8 cellular contexts compared by ENCODE assay signal in genomic region chr16:2473425-2473926, GRCh38. TPM values are rescaled to one million over a fixed set of nuclear protein-coding genes. Genes with fewer than 3 reads are reported as not detected.
A peak's percentile ranks its signal among the peaks of the same experiment; 100 is the strongest.
DNase-seq lines count a peak whose midpoint lies in the region; ATAC-seq, FAIRE-seq and TF ChIP-seq lines count a peak whose summit lies in the region.

No MANE protein-coding gene starts in this region.

- intact Hi-C loops in upper lobe of right lung (cut with DNase I) = no loop called here

- peaks cover 24% of the 10 kb centered on the region for H3K4me1 Mint-ChIP-seq in T-helper 17 cell

- peak in 1 of 2 experiments; percentile 0; a peak in 1 of 6 replicates for ATAC-seq in A549
- ATAC-seq in T-helper 17 cell = peak; percentile 22
- ATAC-seq in upper lobe of right lung = no peak
- ATAC-seq in HG03442 (IDR thresholded peaks at IDR 0.05; ENCODE audit: unreplicated experiment) = no peak
- no peak for ATAC-seq in GM18867 (IDR thresholded peaks at IDR 0.05; ENCODE audit: unreplicated experiment)
- no peak for ATAC-seq in HG03342 (IDR thresholded peaks at IDR 0.05; ENCODE audit: unreplicated experiment)

- H3K27me3 Mint-ChIP-seq in T-helper 17 cell = peaks cover 19% of the 10 kb centered on the region

- H3K27me3 ChIP-seq in upper lobe of right lung = peaks cover 40% of the 10 kb centered on the region

- H3K4me3 ChIP-seq in A549 = peak overlapping the region; percentile 98
- peak overlapping the region; percentile 11; the same call in 1 of the 2 replicates for H3K4me3 ChIP-seq in GM08714 (ENCODE audit: low read length)
- peak overlapping the region; percentile 35 for H3K4me3 ChIP-seq in fibroblast of villous mesenchyme (ENCODE audit: low read depth, low read length)
- H3K4me3 ChIP-seq in upper lobe of right lung = peak overlapping the region; percentile 37

- peak overlapping the region; percentile 80 for H3K4me3 Mint-ChIP-seq in T-helper 17 cell

- CTCF ChIA-PET in A549 (lab: Yijun Ruan, JAX) = interaction anchor here (0.6 to 2.8 kb wide), 8 partner anchors 9 to 222 kb away, joined by 3 to 17 read pairs (median 4); partner anchors contain the start of genes ABCA3, CCNF, ECI1 and TEDC2

- 34% methylated on average over 9 of the region's 50 CpGs for WGBS in A549 (ENCODE audit: missing lambda C conversion rate)

- H3K27ac ChIP-seq in A549 (peak overlapping the region; percentile 97 to 99), upper lobe of right lung (no peak overlapping the region)

- no peak for TF ChIP-seq EP300 in A549 (IDR thresholded peaks at IDR 0.05)

- no peak for TF ChIP-seq RAD21 in A549 (conservative IDR thresholded peaks at IDR 0.05 in 1 of 2, IDR thresholded peaks at IDR 0.05 in 1 of 2)

- FAIRE-seq in A549 (lab: Jason Lieb, UNC) = no peak

- DNase-seq in A549 (ENCODE audit: low read depth in 1 of 2, low spot score in 1 of 2) = peak in 1 of 2 experiments; percentile 31
- no peak for DNase-seq in T-helper 17 cell
- DNase-seq in fibroblast of villous mesenchyme (ENCODE audit: low read depth) = no peak
- no peak for DNase-seq in upper lobe of right lung

- H3K4me1 ChIP-seq in A549 (peaks cover 35% of the 10 kb centered on the region), upper lobe of right lung (peaks cover 45% of the 10 kb centered on the region)

- TF ChIP-seq POLR2A in A549 (IDR thresholded peaks at IDR 0.05; ENCODE audit: low read length) = no peak

- H3K36me3 ChIP-seq in upper lobe of right lung = no peaks in the 10 kb centered on the region

- no peaks in the 10 kb centered on the region for H3K36me3 Mint-ChIP-seq in T-helper 17 cell (ENCODE audit: low read depth)

- POLR2A ChIA-PET in A549 (lab: Yijun Ruan, JAX) = interaction anchor here (0.6 to 1.9 kb wide), 2 partner anchors 43 to 205 kb away, joined by 4 to 9 read pairs; partner anchors contain the start of gene CCNF

- no peaks in the 10 kb centered on the region for H3K9me3 ChIP-seq in A549
- no peaks in the 10 kb centered on the region for H3K9me3 ChIP-seq in T-helper 17 cell (ENCODE audit: control insufficient read depth, low read length, poor library complexity, severe bottlenecking)
- no peaks in the 10 kb centered on the region for H3K9me3 ChIP-seq in upper lobe of right lung

- H3K4me2 ChIP-seq in A549 = peak overlapping the region; percentile 100

- TF ChIP-seq CTCF in A549 (IDR thresholded peaks at IDR 0.05) (no peak), fibroblast of villous mesenchyme (IDR thresholded peaks at IDR 0.05; ENCODE audit: insufficient read depth, low read depth, low read length) (no peak), upper lobe of right lung (IDR thresholded peaks at IDR 0.05) (no peak)

- H3K27ac Mint-ChIP-seq in T-helper 17 cell = no peak overlapping the region

TF ChIP-seq in A549, 52 proteins besides CTCF, POLR2A, EP300 and RAD21:
- TF ChIP-seq ZSCAN20 (CRISPR knock-in tag; IDR thresholded peaks at IDR 0.05) (no peak), PBX3 (IDR thresholded peaks at IDR 0.05) (0 out of 2 replicates have a peak, but pooled peaks have one; percentile 42)

RNA-seq across cellular contexts. Expression of gene TBC1D24, which starts 1.5 kb away (rescaled TPM):
- polyA plus RNA-seq in A549 (2011; rRNA removed) (4.0 and 4.2 TPM in 2 replicates), A549 (2017; fragmentation: RNase III; extraction: RNeasy Plus Mini Kit Qiagen cat#74134 plus additional on column Dnase treatment) (5.9 to 7.3 TPM (median 6.3 TPM) in 3 replicates)
- 6.2 and 8.4 TPM in 2 replicates for polyA plus RNA-seq in A549 (2012; cell fraction: cytosol; rRNA removed)
- 19.7 and 29.5 TPM in 2 replicates for polyA plus RNA-seq in A549 (2012; cell fraction: nucleus; rRNA removed)
- polyA minus RNA-seq in A549 (2011; rRNA and poly(A)+ RNA removed) = 5.1 and 7.7 TPM in 2 replicates
- total RNA-seq in T-helper 17 cell (1 to 10 TPM; 4.4 to 8.4 TPM), fibroblast of villous mesenchyme (15.5 and 19.4 TPM in 2 replicates), upper lobe of right lung (43.7 TPM)

RNA-seq across cellular contexts. Expression of gene NTN3, which starts 2.4 kb away (rescaled TPM):
- not detected in 2 replicates for polyA plus RNA-seq in A549 (2011; rRNA removed)
- polyA plus RNA-seq in A549 (2012; cell fraction: cytosol; rRNA removed) = 0.01 TPM in 1 of 2 replicates, not detected in the other
- polyA plus RNA-seq in A549 (2012; cell fraction: nucleus; rRNA removed) = 0.04 and 0.19 TPM in 2 replicates
- 0.04 TPM in 1 of 3 replicates, not detected in the others for polyA plus RNA-seq in A549 (2017; fragmentation: RNase III; extraction: RNeasy Plus Mini Kit Qiagen cat#74134 plus additional on column Dnase treatment)
- not detected in 2 replicates for polyA minus RNA-seq in A549 (2011; rRNA and poly(A)+ RNA removed)
- not detected for total RNA-seq in T-helper 17 cell
- 0.43 and 0.64 TPM in 2 replicates for total RNA-seq in fibroblast of villous mesenchyme
- total RNA-seq in upper lobe of right lung = not detected

RNA-seq across cellular contexts. Expression of gene TEDC2, which starts 13.6 kb away (rescaled TPM):
- 9.5 and 9.6 TPM in 2 replicates for polyA plus RNA-seq in A549 (2011; rRNA removed)
- 34.1 and 41.0 TPM in 2 replicates for polyA plus RNA-seq in A549 (2012; cell fraction: cytosol; rRNA removed)
- 96.6 and 133 TPM in 2 replicates for polyA plus RNA-seq in A549 (2012; cell fraction: nucleus; rRNA removed)
- 20.7 to 22.6 TPM (median 22.2 TPM) in 3 replicates for polyA plus RNA-seq in A549 (2017; fragmentation: RNase III; extraction: RNeasy Plus Mini Kit Qiagen cat#74134 plus additional on column Dnase treatment)
- polyA minus RNA-seq in A549 (2011; rRNA and poly(A)+ RNA removed) = 12.1 and 12.2 TPM in 2 replicates
- total RNA-seq in T-helper 17 cell = under 1 TPM; 0.70 to 0.85 TPM
- total RNA-seq in fibroblast of villous mesenchyme = 6.9 and 8.4 TPM in 2 replicates
- total RNA-seq in upper lobe of right lung = not detected

RNA-seq across cellular contexts. Expression of gene ATP6V0C, which starts 40.3 kb away (rescaled TPM):
- polyA plus RNA-seq in A549 (2011; rRNA removed) (9.4 and 14.7 TPM in 2 replicates), A549 (2017; fragmentation: RNase III; extraction: RNeasy Plus Mini Kit Qiagen cat#74134 plus additional on column Dnase treatment) (152 to 153 TPM (median 153 TPM) in 3 replicates)
- polyA plus RNA-seq in A549 (2012; cell fraction: cytosol; rRNA removed) = 93.2 and 106 TPM in 2 replicates
- 111 and 115 TPM in 2 replicates for polyA plus RNA-seq in A549 (2012; cell fraction: nucleus; rRNA removed)
- 15.8 and 32.8 TPM in 2 replicates for polyA minus RNA-seq in A549 (2011; rRNA and poly(A)+ RNA removed)
- total RNA-seq in T-helper 17 cell (100 to 1,000 TPM; 188 to 189 TPM), fibroblast of villous mesenchyme (20.0 and 23.3 TPM in 2 replicates), upper lobe of right lung (298 TPM)

RNA-seq across cellular contexts. Expression of gene CCNF, which starts 44.2 kb away (rescaled TPM):
- polyA plus RNA-seq in A549 (2011; rRNA removed) (6.5 and 8.0 TPM in 2 replicates), A549 (2017; fragmentation: RNase III; extraction: RNeasy Plus Mini Kit Qiagen cat#74134 plus additional on column Dnase treatment) (13.4 to 15.1 TPM (median 14.4 TPM) in 3 replicates)
- polyA plus RNA-seq in A549 (2012; cell fraction: cytosol; rRNA removed) = 10.6 and 12.4 TPM in 2 replicates
- polyA plus RNA-seq in A549 (2012; cell fraction: nucleus; rRNA removed) = 31.4 and 40.3 TPM in 2 replicates
- polyA minus RNA-seq in A549 (2011; rRNA and poly(A)+ RNA removed) = 23.6 and 29.5 TPM in 2 replicates
- total RNA-seq in T-helper 17 cell (1 to 10 TPM; 2.9 to 3.3 TPM), fibroblast of villous mesenchyme (17.7 and 26.8 TPM in 2 replicates), upper lobe of right lung (3.6 TPM)

Comparison
In these comparisons a context has a peak if more than half of its experiments do, and no peak if none do; other contexts are left out.
1. H3K4me3 ChIP-seq: peak in every context shown above with its lines; median percentile 98 in A549; 37 in upper lobe of right lung; 35 in fibroblast of villous mesenchyme; 11 in GM08714.